8 cellular contexts compared by ENCODE assay signal in genomic region chr16:4612977-4613635, GRCh38. TPM values are rescaled to one million over a fixed set of nuclear protein-coding genes. Genes with fewer than 3 reads are reported as not detected.
A peak's percentile ranks its signal among the peaks of the same experiment; 100 is the strongest.
DNase-seq lines count a peak whose midpoint lies in the region; ATAC-seq and TF ChIP-seq lines count a peak whose summit lies in the region.

No MANE protein-coding gene starts in this region.

- no peak for ATAC-seq in GM19395 (IDR thresholded peaks at IDR 0.05; ENCODE audit: unreplicated experiment)

- POLR2A ChIA-PET in A673 (lab: Charles Lee; ENCODE audit: low non-redundant PET): no interaction called here

- CTCF ChIA-PET in A673 (lab: Charles Lee): interaction anchor here (0.7 kb wide), 1 partner anchor 12 kb away, joined by 3 read pairs; no protein-coding TSS in a partner anchor

- intact Hi-C loops in A673 (cut with micrococcal nuclease; ENCODE audit: unreplicated experiment): no loop called here

- H3K9ac ChIP-seq in mucosa of rectum (ENCODE audit: low read depth in 1 of 2, low read length in 2 of 2): peak overlapping the region; percentile 63 to 95

- H3K27ac ChIP-seq in A673 (ENCODE audit: low read depth, low read length, poor library complexity, severe bottlenecking) (peak overlapping the region; percentile 99), mucosa of rectum (ENCODE audit: low read depth in 2 of 2, low read length in 2 of 2) (no peak overlapping the region)

- no peaks in the 10 kb centered on the region for H3K9me3 ChIP-seq in A673 (ENCODE audit: low read depth, low read length, poor library complexity, severe bottlenecking)
- no peaks in the 10 kb centered on the region for H3K9me3 ChIP-seq in mucosa of rectum (ENCODE audit: control insufficient read depth in 2 of 2, low read length in 2 of 2)

- no TSS peak for BruUV-seq in A673 (replicated peaks; lab: Mats Ljungman, UMichigan)

- H3K4me1 ChIP-seq in A673 (ENCODE audit: insufficient read depth, low read length, poor library complexity, severe bottlenecking) (peaks cover 20% of the 10 kb centered on the region), mucosa of rectum (ENCODE audit: control insufficient read depth in 2 of 2, insufficient read depth in 2 of 2, low read length in 2 of 2) (peaks cover 29 to 35% of the 10 kb centered on the region in 2 donors)

- TF ChIP-seq CTCF in A673 (conservative IDR thresholded peaks at IDR 0.05; ENCODE audit: low read depth, low read length): no peak
- TF ChIP-seq CTCF in cardiac fibroblast (IDR thresholded peaks at IDR 0.05; ENCODE audit: low read depth, low read length): no peak

- H3K27me3 ChIP-seq in A673 (replicated peaks; ENCODE audit: insufficient read depth, low read depth, low read length, poor library complexity) (no peaks in the 10 kb centered on the region), mucosa of rectum (ENCODE audit: control insufficient read depth in 2 of 2, insufficient read depth in 2 of 2, low read length in 2 of 2) (no peaks in the 10 kb centered on the region)

- no peaks in the 10 kb centered on the region for H3K36me3 ChIP-seq in A673 (ENCODE audit: insufficient read depth, low read length, poor library complexity, severe bottlenecking)
- peaks cover 2 to 3% of the 10 kb centered on the region in 2 donors for H3K36me3 ChIP-seq in mucosa of rectum (ENCODE audit: control insufficient read depth in 2 of 2, insufficient read depth in 2 of 2, low read length in 2 of 2)

- DNase-seq in A673 (ENCODE audit: low spot score): no peak
- peak; percentile 46 for DNase-seq in HT-29 (ENCODE audit: low spot score)
- no peak for DNase-seq in cardiac fibroblast (ENCODE audit: low read depth in 2 of 2)
- DNase-seq in amygdala (lab: John Stamatoyannopoulos, UW): no peak
- no peak for DNase-seq in effector CD8-positive, alpha-beta T cell (lab: John Stamatoyannopoulos, UW)
- no peak for DNase-seq in activated gamma-delta T cell treated with Interleukin-2 at 50 U/mL for 16 hours

- H3K4me3 ChIP-seq in A673 (ENCODE audit: low read depth, low read length, poor library complexity, severe bottlenecking) (peak overlapping the region; percentile 95), cardiac fibroblast (replicated peaks in 1 of 2; ENCODE audit: low read depth in 2 of 2, low read length in 2 of 2) (peak overlapping the region; percentile 71 to 80), mucosa of rectum (ENCODE audit: low read length in 2 of 2) (peak overlapping the region; percentile 82 to 94)

RNA-seq across cellular contexts. Expression of gene UBALD1, which starts 1.6 kb away (rescaled TPM):
- 36.3 and 36.5 TPM in 2 replicates for total RNA-seq in A673 (2021)
- total RNA-seq in HT-29 (2014; rRNA removed; shearing (Covaris generic)): 58.0 and 83.0 TPM in 2 replicates

RNA-seq across cellular contexts. Expression of gene MGRN1, which starts 11.5 kb away (rescaled TPM):
- total RNA-seq in A673 (2021): 54.6 and 61.4 TPM in 2 replicates
- total RNA-seq in HT-29 (2014; rRNA removed; shearing (Covaris generic)): 27.4 and 31.3 TPM in 2 replicates

RNA-seq across cellular contexts. Expression of gene C16orf96, which starts 57.0 kb away (rescaled TPM):
- total RNA-seq in A673 (2021): not detected in 2 replicates
- total RNA-seq in HT-29 (2014; rRNA removed; shearing (Covaris generic)): not detected in 2 replicates
